ENCODE assay signal across 15 cellular contexts in genomic region chr7:70788276-70788675, GRCh38.
DNase-seq lines count a peak whose midpoint lies in the region; ATAC-seq and TF ChIP-seq lines count a peak whose summit lies in the region.
"Had no signal": no experiment of that assay in that cellular context is flagged by ENCODE, and none has a peak within 500 bp of the region (broad histone marks: within the 10 kb centered on the region; RNA-seq: fewer than 3 reads in every experiment).

No MANE protein-coding gene starts in this region.

- H3K9me3 Mint-ChIP-seq in T-helper 2 cell treated with Interferon-gamma antibody and Interleukin-4, amounts not matched to agents 5 μg/mL and 100 μg/mL, for 36 hours, result peaks cover 11% of the 10 kb centered on the region

- H3K79me2 ChIP-seq in mammary epithelial cell (ENCODE audit: insufficient read depth, low read length), result no peaks in the 10 kb centered on the region

- no peak overlapping the region for H3K9ac ChIP-seq in mammary epithelial cell (ENCODE audit: insufficient read depth, low read length)

- no peak overlapping the region for H3K4me3 Mint-ChIP-seq in T-helper 2 cell treated with Interferon-gamma antibody and Interleukin-4, amounts not matched to agents 5 μg/mL and 100 μg/mL, for 36 hours

- CTCF ChIA-PET in mammary epithelial cell (lab: Charles Lee; ENCODE audit: low non-redundant PET), result no interaction called here

- intact Hi-C loops in mammary epithelial cell (cut with micrococcal nuclease), result no loop called here

- BruUV-seq in mammary epithelial cell (replicated peaks; lab: Mats Ljungman, UMichigan), result no TSS peak

- no peak overlapping the region for H3K4me2 ChIP-seq in mammary epithelial cell (ENCODE audit: insufficient read depth, low read depth, low read length)
- H3K4me2 ChIP-seq: PC-9 had no signal

- no peaks in the 10 kb centered on the region for H4K20me1 ChIP-seq in mammary epithelial cell (ENCODE audit: insufficient read depth, low read length)

- DNase-seq in T47D (ENCODE audit: low read depth in 1 of 2, low spot score in 1 of 2), result peak; percentile 85 to 90
- DNase-seq in mammary epithelial cell, result no peak
- peak; percentile 10 for DNase-seq in T-helper 2 cell treated with Interferon-gamma antibody and Interleukin-4, amounts not matched to agents 5 μg/mL and 100 μg/mL, for 36 hours (ENCODE audit: low spot score)
- peak; percentile 15 for DNase-seq in amniotic epithelial cell (ENCODE audit: low read depth)
- DNase-seq in stimulated activated CD4-positive, alpha-beta T cell treated with anti-CD3 and anti-CD28 coated beads, Interleukin-4, amount 100 ng/mL, for 24 hours, result peak; percentile 36
- DNase-seq in GOT3 (lab: John Stamatoyannopoulos, UW), result no peak
- DNase-seq in COR-L47 (lab: John Stamatoyannopoulos, UW), result no peak
- DNase-seq: dermis blood vessel endothelial cell, DMS 273 treated with DMSO at 0.1 percent for 48 hours, NCI-H1048, NCI-H345 had no signal

- no peaks in the 10 kb centered on the region for H3K27me3 Mint-ChIP-seq in T-helper 2 cell treated with Interferon-gamma antibody and Interleukin-4, amounts not matched to agents 5 μg/mL and 100 μg/mL, for 36 hours (ENCODE audit: low read depth)

- no peak overlapping the region for H2AFZ ChIP-seq in mammary epithelial cell (ENCODE audit: low read depth, low read length)
- H2AFZ ChIP-seq: PC-9 had no signal

- no peaks in the 10 kb centered on the region for H3K9me3 ChIP-seq in mammary epithelial cell (replicated peaks; ENCODE audit: insufficient read depth, low read length)
- H3K9me3 ChIP-seq: ascending aorta, tibial nerve had no signal

- H3K36me3 ChIP-seq in mammary epithelial cell (ENCODE audit: insufficient read depth, low read length), result peaks cover 4% of the 10 kb centered on the region

- WGBS in mammary epithelial cell (ENCODE audit: low coverage, missing lambda C conversion rate), result 79% methylated on average over 7 of the region's 7 CpGs

- H3K4me1 Mint-ChIP-seq in T-helper 2 cell treated with Interferon-gamma antibody and Interleukin-4, amounts not matched to agents 5 μg/mL and 100 μg/mL, for 36 hours (ENCODE audit: low read depth), result peaks cover 3% of the 10 kb centered on the region

- no peak overlapping the region for H3K4me3 ChIP-seq in mammary epithelial cell (replicated peaks in 1 of 3; ENCODE audit: insufficient read depth in 1 of 3, low read depth in 2 of 3, low read length in 3 of 3)
- H3K4me3 ChIP-seq: ascending aorta, PC-9, tibial nerve had no signal

- no peaks in the 10 kb centered on the region for H3K27me3 ChIP-seq in mammary epithelial cell (ENCODE audit: insufficient read depth, low read length)
- H3K27me3 ChIP-seq: ascending aorta, tibial nerve had no signal

- in situ Hi-C loops in T47D (cut with HindIII; ENCODE audit: low pct_unique_long_range_greater_than_20kb, low sequenced_read_pairs), result no loop called here
- in situ Hi-C loops in mammary epithelial cell (cut with MboI; ENCODE audit: low sequenced_read_pairs in 2 of 2), result no loop called here

- no peak for TF ChIP-seq CTCF in mammary epithelial cell (conservative IDR thresholded peaks at IDR 0.05 in 1 of 2, IDR thresholded peaks at IDR 0.05 in 1 of 2; ENCODE audit: extremely low read depth in 1 of 2, insufficient read depth in 1 of 2, low read depth in 1 of 2, low read length in 2 of 2)

- H3K36me3 Mint-ChIP-seq in T-helper 2 cell treated with Interferon-gamma antibody and Interleukin-4, amounts not matched to agents 5 μg/mL and 100 μg/mL, for 36 hours (ENCODE audit: low read depth), result peaks cover 2% of the 10 kb centered on the region

- H3K4me1 ChIP-seq in mammary epithelial cell (ENCODE audit: insufficient read depth, low read length), result peaks cover 5% of the 10 kb centered on the region
- H3K4me1 ChIP-seq: ascending aorta, tibial nerve had no signal

- dilution Hi-C loops in mammary epithelial cell (cut with HindIII; ENCODE audit: low sequenced_read_pairs), result no loop called here

- H3K27ac Mint-ChIP-seq in T-helper 2 cell treated with Interferon-gamma antibody and Interleukin-4, amounts not matched to agents 5 μg/mL and 100 μg/mL, for 36 hours, result peak overlapping the region; percentile 79

- H3K27ac ChIP-seq in mammary epithelial cell (ENCODE audit: insufficient read depth, low read depth, low read length), result no peak overlapping the region
- H3K27ac ChIP-seq: ascending aorta, PC-9, tibial nerve had no signal

- no peak for ATAC-seq in HG02884 (IDR thresholded peaks at IDR 0.05; ENCODE audit: unreplicated experiment)

Comparison
In these comparisons a context has a peak if more than half of its experiments do, and no peak if none do; other contexts are left out.
1. DNase-seq: peak in T47D (2 of 2), T-helper 2 cell treated with Interferon-gamma antibody and Interleukin-4, amounts not matched to agents 5 μg/mL and 100 μg/mL, for 36 hours (single experiment), amniotic epithelial cell (single experiment) and stimulated activated CD4-positive, alpha-beta T cell treated with anti-CD3 and anti-CD28 coated beads, Interleukin-4, amount 100 ng/mL, for 24 hours (single experiment); none in mammary epithelial cell (single experiment), GOT3 (single experiment) and COR-L47 (single experiment).